In genomic region chr3:134366928-134367352, GRCh38 we compare ENCODE assay signal across 12 cellular contexts. TPM values are rescaled to one million over a fixed set of nuclear protein-coding genes. Genes with fewer than 3 reads are reported as not detected.
A peak's percentile ranks its signal among the peaks of the same experiment; 100 is the strongest.
DNase-seq lines count a peak whose midpoint lies in the region; ATAC-seq and TF ChIP-seq lines count a peak whose summit lies in the region.
"Had no signal": no experiment of that assay in that cellular context is flagged by ENCODE, and none has a peak within 500 bp of the region (broad histone marks: within the 10 kb centered on the region; RNA-seq: fewer than 3 reads in every experiment).

No MANE protein-coding gene starts in this region.

- H3K27me3 Mint-ChIP-seq in Calu3 (ENCODE audit: unreplicated experiment): no peaks in the 10 kb centered on the region
- peaks cover 26% of the 10 kb centered on the region for H3K27me3 Mint-ChIP-seq in activated T-helper 2 cell treated with anti-CD3 and anti-CD28 coated beads, Interferon-gamma antibody, Interleukin-2, Interleukin-4, amounts not matched to agents 10 μg/mL and 5 μg/mL and 100 μg/mL, durations not matched to agents 14 hours and 24 hours and 36 hours (ENCODE audit: low read depth)

- no TSS peak for BruUV-seq in Calu3 (replicated peaks; lab: Mats Ljungman, UMichigan)

- CTCF ChIA-PET in Calu3 (lab: Charles Lee): interaction anchor here (0.6 to 1.6 kb wide), 4 partner anchors 9 to 94 kb away, joined by 3 to 5 read pairs (median 4); no protein-coding TSS in a partner anchor

- peaks cover 35% of the 10 kb centered on the region for H3K36me3 ChIP-seq in rectal smooth muscle tissue (ENCODE audit: control insufficient read depth, insufficient read depth, low read length)
- no peaks in the 10 kb centered on the region for H3K36me3 ChIP-seq in mucosa of descending colon (ENCODE audit: low read depth)

- H3K9me3 Mint-ChIP-seq in Calu3 (ENCODE audit: low read depth, unreplicated experiment): no peaks in the 10 kb centered on the region
- no peaks in the 10 kb centered on the region for H3K9me3 Mint-ChIP-seq in activated T-helper 2 cell treated with anti-CD3 and anti-CD28 coated beads, Interferon-gamma antibody, Interleukin-2, Interleukin-4, amounts not matched to agents 10 μg/mL and 5 μg/mL and 100 μg/mL, durations not matched to agents 14 hours and 24 hours and 36 hours
- H3K9me3 Mint-ChIP-seq: CD4-positive, alpha-beta T cell had no signal

- no peak for TF ChIP-seq CTCF in Calu3 (IDR thresholded peaks at IDR 0.05; ENCODE audit: unreplicated experiment)
- no peak for TF ChIP-seq CTCF in mucosa of descending colon (IDR thresholded peaks at IDR 0.05)

- no peak for ATAC-seq in mucosa of descending colon

- intact Hi-C loops in Calu3 (cut with micrococcal nuclease; ENCODE audit: unreplicated experiment) (no loop called here), mucosa of descending colon (cut with DNase I, micrococcal nuclease) (no loop called here)
- intact Hi-C loops in activated T-helper 2 cell treated with anti-CD3 and anti-CD28 coated beads, Interferon-gamma antibody, Interleukin-2, Interleukin-4, amounts not matched to agents 10 μg/mL and 5 μg/mL and 100 μg/mL, durations not matched to agents 14 hours and 24 hours and 36 hours (cut with micrococcal nuclease): no loop called here

- no peaks in the 10 kb centered on the region for H3K27me3 ChIP-seq in rectal smooth muscle tissue (ENCODE audit: control insufficient read depth, insufficient read depth, low read length)

- H3K4me3 Mint-ChIP-seq in Calu3 (ENCODE audit: low read depth, unreplicated experiment): no peak overlapping the region
- no peak overlapping the region for H3K4me3 Mint-ChIP-seq in activated T-helper 2 cell treated with anti-CD3 and anti-CD28 coated beads, Interferon-gamma antibody, Interleukin-2, Interleukin-4, amounts not matched to agents 10 μg/mL and 5 μg/mL and 100 μg/mL, durations not matched to agents 14 hours and 24 hours and 36 hours (ENCODE audit: low read depth)
- H3K4me3 Mint-ChIP-seq: CD4-positive, alpha-beta T cell had no signal

- H3K27ac Mint-ChIP-seq in Calu3 (ENCODE audit: unreplicated experiment): peak overlapping the region; percentile 27
- H3K27ac Mint-ChIP-seq in activated T-helper 2 cell treated with anti-CD3 and anti-CD28 coated beads, Interferon-gamma antibody, Interleukin-2, Interleukin-4, amounts not matched to agents 10 μg/mL and 5 μg/mL and 100 μg/mL, durations not matched to agents 14 hours and 24 hours and 36 hours: no peak overlapping the region
- H3K27ac Mint-ChIP-seq: CD4-positive, alpha-beta T cell had no signal

- H3K4me1 ChIP-seq in rectal smooth muscle tissue (ENCODE audit: control insufficient read depth, insufficient read depth, low read length) (peaks cover 78% of the 10 kb centered on the region), mucosa of descending colon (ENCODE audit: low read depth) (peaks cover 31% of the 10 kb centered on the region)

- H3K27ac ChIP-seq in rectal smooth muscle tissue (ENCODE audit: low read depth, low read length): peak overlapping the region; percentile 60

- peaks cover 100% of the 10 kb centered on the region for H3K36me3 Mint-ChIP-seq in Calu3 (ENCODE audit: insufficient read depth, unreplicated experiment)
- H3K36me3 Mint-ChIP-seq in activated T-helper 2 cell treated with anti-CD3 and anti-CD28 coated beads, Interferon-gamma antibody, Interleukin-2, Interleukin-4, amounts not matched to agents 10 μg/mL and 5 μg/mL and 100 μg/mL, durations not matched to agents 14 hours and 24 hours and 36 hours (ENCODE audit: low read depth): no peaks in the 10 kb centered on the region

- no peaks in the 10 kb centered on the region for H3K9me3 ChIP-seq in mucosa of descending colon

- no peak overlapping the region for H3K9ac ChIP-seq in rectal smooth muscle tissue (ENCODE audit: low read length)

- DNase-seq in Calu3 (no peak), astrocyte of the hippocampus (ENCODE audit: low read depth, low spot score) (peak; percentile 61), hypothalamus (lab: John Stamatoyannopoulos, UW) (peak; percentile 18 to 98 (median 91)), NCI-H2171 treated with DMSO at 0.1 percent for 48 hours (lab: John Stamatoyannopoulos, UW) (no peak), mucosa of descending colon (no peak), HPDE6-E6E7 (ENCODE audit: extremely low spot score) (no peak)
- DNase-seq in activated T-helper 2 cell treated with anti-CD3 and anti-CD28 coated beads, Interferon-gamma antibody, Interleukin-2, Interleukin-4, amounts not matched to agents 10 μg/mL and 5 μg/mL and 100 μg/mL, durations not matched to agents 14 hours and 24 hours and 36 hours (ENCODE audit: low spot score): no peak
- DNase-seq: CD4-positive, alpha-beta T cell; cortex of kidney; NCI-H1694 treated with DMSO at 0.1 percent for 48 hours; stimulated activated CD4-positive, alpha-beta T cell treated with anti-CD3 and anti-CD28 coated beads, Interleukin-4, amount 100 ng/mL, for 24 hours had no signal

- H3K4me3 ChIP-seq in rectal smooth muscle tissue (ENCODE audit: low read length) (no peak overlapping the region), mucosa of descending colon (no peak overlapping the region)

- H3K4me1 Mint-ChIP-seq in Calu3 (ENCODE audit: low read depth, unreplicated experiment): peaks cover 83% of the 10 kb centered on the region
- H3K4me1 Mint-ChIP-seq in activated T-helper 2 cell treated with anti-CD3 and anti-CD28 coated beads, Interferon-gamma antibody, Interleukin-2, Interleukin-4, amounts not matched to agents 10 μg/mL and 5 μg/mL and 100 μg/mL, durations not matched to agents 14 hours and 24 hours and 36 hours (ENCODE audit: low read depth): peaks cover 11% of the 10 kb centered on the region

RNA-seq across cellular contexts. Expression of gene AMOTL2, which starts 7.3 kb away (rescaled TPM):
- total RNA-seq in Calu3 (2022) (140 and 153 TPM in 2 replicates), mucosa of descending colon (10 to 100 TPM; 17.9 to 35.1 (median 21.2) TPM)
- total RNA-seq in activated T-helper 2 cell treated with anti-CD3 and anti-CD28 coated beads, Interferon-gamma antibody, Interleukin-2, Interleukin-4, amounts not matched to agents 10 μg/mL and 5 μg/mL and 100 μg/mL, durations not matched to agents 14 hours and 24 hours and 36 hours: not detected in 2 replicates
- total RNA-seq: CD4-positive, alpha-beta T cell had no signal

Comparison
In these comparisons a context has a peak if more than half of its experiments do, and no peak if none do; other contexts are left out.
1. DNase-seq: peak in astrocyte of the hippocampus (single experiment) and hypothalamus (51 of 51); none in Calu3 (single experiment), NCI-H2171 treated with DMSO at 0.1 percent for 48 hours (single experiment), activated T-helper 2 cell treated with anti-CD3 and anti-CD28 coated beads, Interferon-gamma antibody, Interleukin-2, Interleukin-4, amounts not matched to agents 10 μg/mL and 5 μg/mL and 100 μg/mL, durations not matched to agents 14 hours and 24 hours and 36 hours (single experiment), mucosa of descending colon (0 of 3) and HPDE6-E6E7 (single experiment).
2. RNA of gene AMOTL2, which starts 7.3 kb away (total RNA-seq): 140 to 153 TPM in Calu3 and 17.9 to 35.1 TPM in mucosa of descending colon; not detected in activated T-helper 2 cell treated with anti-CD3 and anti-CD28 coated beads, Interferon-gamma antibody, Interleukin-2, Interleukin-4, amounts not matched to agents 10 μg/mL and 5 μg/mL and 100 μg/mL, durations not matched to agents 14 hours and 24 hours and 36 hours; every median in the first group is over 10 times any median in the second.